In the genomic region with DNA sequence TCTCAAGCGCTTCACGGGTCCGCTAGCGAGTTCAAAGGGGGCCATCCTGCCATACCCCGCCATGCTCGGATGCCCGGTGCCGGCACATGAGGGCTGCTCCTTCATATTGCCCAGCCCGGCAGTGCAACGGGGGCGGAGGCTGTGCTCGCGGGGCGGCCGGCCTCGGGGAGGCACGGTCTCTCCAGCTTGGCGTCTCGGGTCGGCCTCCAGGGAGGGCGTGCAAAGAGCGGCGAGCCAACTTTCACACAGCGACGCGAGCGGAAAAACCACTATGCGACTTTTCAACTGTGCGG, we compare ENCODE assay signal across 8 cellular contexts.
A peak's percentile ranks its signal among the peaks of the same experiment; 100 is the strongest.
DNase-seq lines count a peak whose midpoint lies in the region; ATAC-seq, FAIRE-seq and TF ChIP-seq lines count a peak whose summit lies in the region.

No MANE protein-coding gene starts in this region.

- H3K27ac ChIP-seq in adrenal gland: peak overlapping the region in 2 of 5 donors; percentile 41 to 45
- H3K27ac ChIP-seq in keratinocyte (ENCODE audit: control insufficient read depth, insufficient read depth, low read length): peak overlapping the region; percentile 34
- peak overlapping the region; percentile 69 for H3K27ac ChIP-seq in suprapubic skin

- intact Hi-C loops in adrenal gland (cut with DNase I): loop anchor here (10.0 kb wide), 1 partner anchor 136 kb away; no protein-coding TSS in a partner anchor

- H3K27me3 ChIP-seq in adrenal gland (no peaks in the 10 kb centered on the region), keratinocyte (ENCODE audit: control insufficient read depth, extremely low read depth, insufficient read depth, low read length) (peaks cover 5% of the 10 kb centered on the region), suprapubic skin (no peaks in the 10 kb centered on the region)

- no peak for TF ChIP-seq EP300 in suprapubic skin (IDR thresholded peaks at IDR 0.05)

- H3K4me2 ChIP-seq in keratinocyte (ENCODE audit: control insufficient read depth, extremely low read depth, insufficient read depth, low read depth, low read length): peak overlapping the region; percentile 72

- TF ChIP-seq POLR2A in adrenal gland (IDR thresholded peaks at IDR 0.05) (no peak), suprapubic skin (IDR thresholded peaks at IDR 0.05) (no peak)

- no peaks in the 10 kb centered on the region for H4K20me1 ChIP-seq in keratinocyte (ENCODE audit: control insufficient read depth, extremely low read depth, insufficient read depth, low read length)

- WGBS in adrenal gland, 4 donors: 1 to 2% methylated on average over 29 of the region's 29 CpGs; no CpG with 5 or more reads in 2 of the 4 donors
- 5% methylated on average over 4 of the region's 29 CpGs for WGBS in suprapubic skin

- H3K36me3 ChIP-seq in adrenal gland (replicated peaks in 1 of 2): no peaks in the 10 kb centered on the region
- H3K36me3 ChIP-seq in keratinocyte (ENCODE audit: control insufficient read depth in 2 of 2, extremely low read depth in 1 of 2, insufficient read depth in 2 of 2, low read length in 2 of 2): no peaks in the 10 kb centered on the region
- no peaks in the 10 kb centered on the region for H3K36me3 ChIP-seq in suprapubic skin

- H3K4me3 ChIP-seq in GM12865 (ENCODE audit: low read depth, low read length) (peak overlapping the region; percentile 68), adrenal gland (peak overlapping the region in 3 of 4 donors; percentile 5 to 74 (median 30)), keratinocyte (ENCODE audit: control insufficient read depth in 2 of 3, extremely low read depth in 1 of 3, insufficient read depth in 2 of 3, low read depth in 1 of 3, low read length in 3 of 3) (peak overlapping the region; percentile 52 to 67 (median 63)), suprapubic skin (peak overlapping the region; percentile 67)

- peak overlapping the region; percentile 67 for H2AFZ ChIP-seq in keratinocyte (ENCODE audit: control insufficient read depth, low read length)

- dilution Hi-C loops in keratinocyte (cut with MboI; ENCODE audit: extremely low pct_ligation_motif_present, low sequenced_read_pairs): no loop called here

- DNase-seq in GM12865 (ENCODE audit: low read depth) (no peak), adrenal gland (peak in 1 of 7 donors; percentile 56), keratinocyte (ENCODE audit: low read depth, low spot score) (no peak), suprapubic skin (ENCODE audit: low spot score in 2 of 2) (peak in 1 of 2 donors; percentile 85), GM13976 (ENCODE audit: low spot score) (no peak), AG08396 (ENCODE audit: low spot score) (no peak)

- FAIRE-seq in keratinocyte (lab: Jason Lieb, UNC): no peak

- no peak for TF ChIP-seq CTCF in GM12865 (IDR thresholded peaks at IDR 0.05; ENCODE audit: insufficient read depth, low read depth, low read length, missing control alignments)
- TF ChIP-seq CTCF in adrenal gland (IDR thresholded peaks at IDR 0.05): no peak
- TF ChIP-seq CTCF in keratinocyte (optimal IDR thresholded peaks at IDR 0.05 in 1 of 3, IDR thresholded peaks at IDR 0.05 in 1 of 3, conservative IDR thresholded peaks at IDR 0.05 in 1 of 3; ENCODE audit: extremely low read depth in 1 of 3, insufficient read depth in 2 of 3, low read length in 3 of 3): no peak
- no peak for TF ChIP-seq CTCF in suprapubic skin (IDR thresholded peaks at IDR 0.05)
- no peak for TF ChIP-seq CTCF in GM13976 (IDR thresholded peaks at IDR 0.05; ENCODE audit: borderline replicate concordance, control extremely low read depth, extremely low read depth, insufficient read depth, missing control alignments)

- no peaks in the 10 kb centered on the region for H3K79me2 ChIP-seq in keratinocyte (ENCODE audit: control insufficient read depth, insufficient read depth, low read length)

- peak overlapping the region; percentile 71 for H3K9ac ChIP-seq in keratinocyte (ENCODE audit: control insufficient read depth, extremely low read depth, insufficient read depth, low read length)

- H3K9me3 ChIP-seq in adrenal gland (replicated peaks in 1 of 3) (no peaks in the 10 kb centered on the region), keratinocyte (ENCODE audit: control insufficient read depth, low read depth, low read length) (no peaks in the 10 kb centered on the region), suprapubic skin (no peaks in the 10 kb centered on the region)

- ATAC-seq in HG03064 (IDR thresholded peaks at IDR 0.05; ENCODE audit: low read depth, unreplicated experiment) (peak; percentile 35), GM19324 (IDR thresholded peaks at IDR 0.05; ENCODE audit: low FRiP score, unreplicated experiment) (no peak)

- in situ Hi-C loops in GM13976 (cut with MboI; ENCODE audit: low sequenced_read_pairs, unreplicated experiment): no loop called here

- H3K4me1 ChIP-seq in adrenal gland (replicated peaks in 1 of 2) (peaks cover 0 to 11% of the 10 kb centered on the region in 2 donors), keratinocyte (ENCODE audit: control insufficient read depth, extremely low read depth, insufficient read depth, low read length) (peaks cover 45% of the 10 kb centered on the region), suprapubic skin (peaks cover 19% of the 10 kb centered on the region)

- no peaks in the 10 kb centered on the region for H3K9me1 ChIP-seq in keratinocyte (ENCODE audit: control insufficient read depth, extremely low read depth, insufficient read depth, low read length)
